In the genomic region with DNA sequence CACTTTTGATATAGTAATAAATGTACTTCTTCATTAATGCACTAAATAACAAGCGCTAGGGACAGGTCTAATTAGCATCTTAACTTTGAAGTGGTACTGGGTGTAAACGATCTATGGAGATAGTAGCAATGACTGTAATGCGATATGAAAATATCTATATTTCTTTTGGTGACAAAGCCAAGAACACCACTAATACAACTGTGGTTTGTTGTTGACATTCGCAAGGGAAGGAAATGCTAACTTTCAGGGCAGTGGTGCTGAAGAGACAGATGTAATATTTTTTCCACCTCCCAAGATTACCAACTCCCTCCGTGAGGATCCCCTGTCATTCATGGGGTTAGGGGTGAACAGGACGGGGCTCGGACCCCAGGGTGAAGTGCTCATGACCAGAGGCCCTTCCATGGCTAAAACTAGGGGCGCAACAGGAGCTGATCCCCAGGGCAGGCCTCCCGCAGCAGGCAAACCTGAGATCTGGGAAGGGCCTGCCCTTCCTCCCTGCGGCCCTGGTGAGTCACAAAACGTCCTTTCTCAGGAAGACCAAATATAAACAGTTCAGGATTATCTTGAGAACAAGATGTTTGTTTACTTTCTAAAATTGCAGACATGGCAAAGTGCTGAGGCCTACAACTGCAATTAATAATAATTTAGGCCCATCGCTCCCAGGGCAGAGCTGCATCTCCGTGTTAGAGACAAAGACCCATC, we compare ENCODE assay signal across 11 cellular contexts.
DNase-seq lines count a peak whose midpoint lies in the region; ATAC-seq and TF ChIP-seq lines count a peak whose summit lies in the region.
"Had no signal": no experiment of that assay in that cellular context is flagged by ENCODE, and none has a peak within 500 bp of the region (broad histone marks: within the 10 kb centered on the region; RNA-seq: fewer than 3 reads in every experiment).

No MANE protein-coding gene starts in this region.

- H3K27ac Mint-ChIP-seq in neural crest cell (ENCODE audit: unreplicated experiment), result peak overlapping the region; percentile 16
- H3K27ac Mint-ChIP-seq in glutamatergic neuron (ENCODE audit: unreplicated experiment), result no peak overlapping the region
- H3K27ac Mint-ChIP-seq: stimulated activated naive B cell treated with anti-CD40 and anti-IgM and Interleukin-4, amounts not matched to agents 10 μg/mL and 1 μg/mL and 100 μg/mL, for 72 hours had no signal

- WGBS in tibial nerve, 2 donors, result 65 to 70% methylated on average over 13 of the region's 13 CpGs

- no peaks in the 10 kb centered on the region for H3K9me3 ChIP-seq in tibial nerve
- H3K9me3 ChIP-seq: ascending aorta had no signal

- H3K27ac ChIP-seq in dorsolateral prefrontal cortex (peak overlapping the region in 32 of 59 donors; percentile 1 to 75 (median 32)), tibial nerve (peak overlapping the region in 1 of 4 donors; percentile 29)

- H3K4me3 ChIP-seq in AG10803 (ENCODE audit: low read length), result no peak overlapping the region
- no peak overlapping the region for H3K4me3 ChIP-seq in dorsolateral prefrontal cortex
- H3K4me3 ChIP-seq in tibial nerve, result no peak overlapping the region
- H3K4me3 ChIP-seq: ascending aorta had no signal

- H3K27me3 ChIP-seq in dorsolateral prefrontal cortex (no peaks in the 10 kb centered on the region), tibial nerve (no peaks in the 10 kb centered on the region)
- H3K27me3 ChIP-seq: ascending aorta had no signal

- no peaks in the 10 kb centered on the region for H3K36me3 ChIP-seq in tibial nerve
- H3K36me3 ChIP-seq: ascending aorta had no signal

- ATAC-seq in SK-N-SH treated with all-trans-retinoic acid at 6 μM for 48 hours, result no peak
- ATAC-seq: stimulated activated naive B cell treated with anti-CD40 and anti-IgM and Interleukin-4, amounts not matched to agents 10 μg/mL and 1 μg/mL and 100 μg/mL, for 72 hours had no signal

- H3K4me1 Mint-ChIP-seq in neural crest cell, result no peaks in the 10 kb centered on the region
- H3K4me1 Mint-ChIP-seq in glutamatergic neuron (ENCODE audit: low read depth, unreplicated experiment), result no peaks in the 10 kb centered on the region
- H3K4me1 Mint-ChIP-seq: stimulated activated naive B cell treated with anti-CD40 and anti-IgM and Interleukin-4, amounts not matched to agents 10 μg/mL and 1 μg/mL and 100 μg/mL, for 72 hours had no signal

- intact Hi-C loops in dorsolateral prefrontal cortex (cut with DNase I), result no loop called here

- H3K4me3 Mint-ChIP-seq in neural crest cell, result no peak overlapping the region
- H3K4me3 Mint-ChIP-seq in glutamatergic neuron (ENCODE audit: unreplicated experiment), result no peak overlapping the region
- H3K4me3 Mint-ChIP-seq: stimulated activated naive B cell treated with anti-CD40 and anti-IgM and Interleukin-4, amounts not matched to agents 10 μg/mL and 1 μg/mL and 100 μg/mL, for 72 hours had no signal

- H3K27me3 Mint-ChIP-seq in neural crest cell (ENCODE audit: low read depth) (no peaks in the 10 kb centered on the region), glutamatergic neuron (ENCODE audit: unreplicated experiment) (peaks cover 2% of the 10 kb centered on the region)

- H3K36me3 Mint-ChIP-seq in neural crest cell (ENCODE audit: low read depth), result no peaks in the 10 kb centered on the region
- H3K36me3 Mint-ChIP-seq in glutamatergic neuron (ENCODE audit: unreplicated experiment), result no peaks in the 10 kb centered on the region
- H3K36me3 Mint-ChIP-seq: stimulated activated naive B cell treated with anti-CD40 and anti-IgM and Interleukin-4, amounts not matched to agents 10 μg/mL and 1 μg/mL and 100 μg/mL, for 72 hours had no signal

- no peak for TF ChIP-seq POLR2A in tibial nerve (IDR thresholded peaks at IDR 0.05)

- no peaks in the 10 kb centered on the region for H3K4me1 ChIP-seq in tibial nerve
- H3K4me1 ChIP-seq: ascending aorta had no signal

- H3K9me3 Mint-ChIP-seq in neural crest cell (no peaks in the 10 kb centered on the region), glutamatergic neuron (ENCODE audit: unreplicated experiment) (peaks cover 1% of the 10 kb centered on the region)
- H3K9me3 Mint-ChIP-seq: stimulated activated naive B cell treated with anti-CD40 and anti-IgM and Interleukin-4, amounts not matched to agents 10 μg/mL and 1 μg/mL and 100 μg/mL, for 72 hours had no signal

- TF ChIP-seq EP300 in tibial nerve (IDR thresholded peaks at IDR 0.05), result no peak

- TF ChIP-seq CTCF in AG10803 (conservative IDR thresholded peaks at IDR 0.05; ENCODE audit: low read length) (no peak), dorsolateral prefrontal cortex (IDR thresholded peaks at IDR 0.05 in 54 of 56, conservative IDR thresholded peaks at IDR 0.05 in 2 of 56; ENCODE audit: low read depth in 1 of 56, partially characterized antibody in 56 of 56) (no peak), neural crest cell (conservative IDR thresholded peaks at IDR 0.05) (no peak), glutamatergic neuron (IDR thresholded peaks at IDR 0.05; ENCODE audit: partially characterized antibody, unreplicated experiment) (no peak), tibial nerve (IDR thresholded peaks at IDR 0.05) (no peak)

- peak; percentile 28 for DNase-seq in AG10803 (ENCODE audit: low read depth)
- peak; percentile 14 for DNase-seq in NCI-H2227 (lab: John Stamatoyannopoulos, UW; ENCODE audit: unreplicated experiment)
- DNase-seq in dorsolateral prefrontal cortex, result no peak
- DNase-seq in neural crest cell (ENCODE audit: low read depth, low spot score), result no peak
- DNase-seq in glutamatergic neuron, result no peak
- no peak for DNase-seq in NCI-H524 treated with DMSO at 0.1 percent for 48 hours (lab: John Stamatoyannopoulos, UW)
- no peak for DNase-seq in tibial nerve (ENCODE audit: low spot score in 2 of 2)
- DNase-seq: activated CD4-positive, CD25-positive, alpha-beta regulatory T cell treated with anti-CD3 and anti-CD28 coated beads, Interleukin-2, amount 50 U/mL, for 72 hours; stimulated activated naive B cell treated with anti-CD40 and anti-IgM and Interleukin-4, amounts not matched to agents 10 μg/mL and 1 μg/mL and 100 μg/mL, for 72 hours had no signal

TF ChIP-seq in SK-N-SH treated with all-trans-retinoic acid at 6 μM for 48 hours, 23 proteins besides CTCF, POLR2A, EP300 and RAD21:
- no peak for TF ChIP-seq CSRNP3 (CRISPR knock-in tag; IDR thresholded peaks at IDR 0.05)
- no peak for TF ChIP-seq ESRRG (CRISPR knock-in tag; IDR thresholded peaks at IDR 0.05)
- TF ChIP-seq TCF4 (CRISPR knock-in tag; IDR thresholded peaks at IDR 0.05; ENCODE audit: borderline replicate concordance), result no peak
- TF ChIP-seq, protein P1, sequence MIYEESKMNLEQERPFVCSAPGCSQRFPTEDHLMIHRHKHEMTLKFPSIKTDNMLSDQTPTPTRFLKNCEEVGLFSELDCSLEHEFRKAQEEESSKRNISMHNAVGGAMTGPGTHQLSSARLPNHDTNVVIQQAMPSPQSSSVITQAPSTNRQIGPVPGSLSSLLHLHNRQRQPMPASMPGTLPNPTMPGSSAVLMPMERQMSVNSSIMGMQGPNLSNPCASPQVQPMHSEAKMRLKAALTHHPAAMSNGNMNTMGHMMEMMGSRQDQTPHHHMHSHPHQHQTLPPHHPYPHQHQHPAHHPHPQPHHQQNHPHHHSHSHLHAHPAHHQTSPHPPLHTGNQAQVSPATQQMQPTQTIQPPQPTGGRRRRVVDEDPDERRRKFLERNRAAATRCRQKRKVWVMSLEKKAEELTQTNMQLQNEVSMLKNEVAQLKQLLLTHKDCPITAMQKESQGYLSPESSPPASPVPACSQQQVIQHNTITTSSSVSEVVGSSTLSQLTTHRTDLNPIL (CRISPR knock-in tag; IDR thresholded peaks at IDR 0.05; ENCODE audit: low read depth), result no peak
- TF ChIP-seq ARNTL (CRISPR knock-in tag; IDR thresholded peaks at IDR 0.05; ENCODE audit: borderline replicate concordance, low read depth), result no peak
- no peak for TF ChIP-seq OSR1 (CRISPR knock-in tag; IDR thresholded peaks at IDR 0.05)
- TF ChIP-seq ZFP30 (CRISPR knock-in tag; IDR thresholded peaks at IDR 0.05), result no peak
- TF ChIP-seq PPARA (CRISPR knock-in tag; IDR thresholded peaks at IDR 0.05; ENCODE audit: borderline replicate concordance), result no peak
- no peak for TF ChIP-seq ZC3H10 (CRISPR knock-in tag; IDR thresholded peaks at IDR 0.05)
- no peak for TF ChIP-seq RARB (CRISPR knock-in tag; IDR thresholded peaks at IDR 0.05)
- no peak for TF ChIP-seq ZNF565 (CRISPR knock-in tag; conservative IDR thresholded peaks at IDR 0.05; ENCODE audit: low read depth)

Comparison
In these comparisons a context has a peak if more than half of its experiments do, and no peak if none do; other contexts are left out.
1. DNase-seq: peak in AG10803 (single experiment) and NCI-H2227 (single experiment); none in dorsolateral prefrontal cortex (0 of 10), neural crest cell (single experiment), glutamatergic neuron (single experiment), NCI-H524 treated with DMSO at 0.1 percent for 48 hours (single experiment) and tibial nerve (0 of 2).